ENCODE assay signal across 9 cellular contexts in the genomic region with DNA sequence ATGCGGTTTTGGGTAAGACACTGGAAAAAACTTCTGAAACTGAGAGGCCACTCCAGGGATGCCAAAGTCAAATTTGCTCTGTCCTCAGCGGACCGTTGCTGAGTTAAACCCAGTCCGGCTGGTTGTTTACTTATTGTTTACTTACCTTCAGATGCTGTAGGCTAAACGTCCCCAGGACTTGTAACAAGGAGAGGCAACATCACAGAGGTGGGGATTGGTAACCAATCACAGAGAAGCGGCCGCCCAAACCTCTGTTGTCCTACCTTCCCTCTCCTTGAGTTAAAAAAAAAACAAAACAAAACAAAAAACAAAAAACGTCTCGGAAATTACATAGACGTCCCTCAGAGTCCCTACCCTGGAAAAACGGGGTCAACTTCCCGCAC. TPM values are rescaled to one million over a fixed set of nuclear protein-coding genes. Genes with fewer than 3 reads are reported as not detected.
DNase-seq lines count a peak whose midpoint lies in the region; TF ChIP-seq lines count a peak whose summit lies in the region.
"Had no signal": no experiment of that assay in that cellular context is flagged by ENCODE, and none has a peak within 500 bp of the region (broad histone marks: within the 10 kb centered on the region; RNA-seq: fewer than 3 reads in every experiment).

No MANE protein-coding gene starts in this region.

- peak overlapping the region; percentile 56 for H3K4me3 Mint-ChIP-seq in HFFc6

- peaks cover 5% of the 10 kb centered on the region; the same call in 1 of the 2 replicates for H3K4me1 Mint-ChIP-seq in HFFc6 (ENCODE audit: low read depth)

- no peaks in the 10 kb centered on the region for H3K36me3 Mint-ChIP-seq in HFFc6 (ENCODE audit: low read depth)

- H3K4me1 ChIP-seq in subcutaneous abdominal adipose tissue (ENCODE audit: control insufficient read depth in 5 of 5, insufficient read depth in 5 of 5, low read length in 5 of 5): peaks cover 0 to 26% (median 10%) of the 10 kb centered on the region in 5 donors

- no peak overlapping the region for H3K27ac Mint-ChIP-seq in HFFc6

- no peaks in the 10 kb centered on the region for H3K9me3 Mint-ChIP-seq in HFFc6

- H3K27me3 ChIP-seq in subcutaneous abdominal adipose tissue (ENCODE audit: control insufficient read depth in 5 of 5, insufficient read depth in 4 of 5, low read length in 5 of 5): peaks cover 23 to 55% (median 26%) of the 10 kb centered on the region in 5 donors

- H3K9ac ChIP-seq in subcutaneous abdominal adipose tissue (ENCODE audit: low read length in 5 of 5): no peak overlapping the region

- in situ Hi-C loops in ACHN (cut with HindIII; ENCODE audit: low pct_ligation_motif_present, low pct_unique_long_range_greater_than_20kb, low sequenced_read_pairs): no loop called here

- no peak overlapping the region for H3K27ac ChIP-seq in subcutaneous abdominal adipose tissue (ENCODE audit: low read depth, low read length)

- H3K36me3 ChIP-seq in subcutaneous abdominal adipose tissue (ENCODE audit: control insufficient read depth in 5 of 5, insufficient read depth in 5 of 5, low read length in 5 of 5): peaks cover 0 to 54% (median 44%) of the 10 kb centered on the region in 5 donors

- H3K4me3 ChIP-seq in subcutaneous abdominal adipose tissue (ENCODE audit: low read depth in 1 of 5, low read length in 5 of 5): peak overlapping the region in 3 of 5 donors; percentile 23 to 44 (median 39)

- DNase-seq in HFFc6 (no peak), astrocyte of the hippocampus (ENCODE audit: low read depth, low spot score) (peak; percentile 30), iPS-NIHi11 (ENCODE audit: low spot score) (peak; percentile 46), NCI-H1930 (lab: John Stamatoyannopoulos, UW) (no peak), ACHN (no peak), NCI-H345 (lab: John Stamatoyannopoulos, UW) (no peak)
- DNase-seq in activated CD4-positive, alpha-beta T cell treated with anti-CD3 and anti-CD28 coated beads for 1 hour: no peak
- DNase-seq: stimulated activated CD4-positive, alpha-beta T cell treated with anti-CD3 and anti-CD28 coated beads, Interleukin-2, amount 100 ng/mL, for 48 hours had no signal

- TF ChIP-seq CTCF in HFFc6 (IDR thresholded peaks at IDR 0.05): no peak

- peaks cover 48% of the 10 kb centered on the region for H3K27me3 Mint-ChIP-seq in HFFc6 (ENCODE audit: insufficient read depth)

- H3K9me3 ChIP-seq in subcutaneous abdominal adipose tissue (ENCODE audit: control insufficient read depth in 5 of 5, low read length in 5 of 5): no peaks in the 10 kb centered on the region

RNA-seq across cellular contexts. Expression of a gene that starts 0.4 kb away (rescaled TPM):
- under 1 TPM in 3 of 6 experiments, not detected in 3; 0.15 to 0.51 (median 0.25) TPM for total RNA-seq in HFFc6 (2021; fragmentation: NEBNext Ultra II Directional; extraction: Animal tissue kit (Norgen Biotek cat#: 25700))

Comparison
In these comparisons a context has a peak if more than half of its experiments do, and no peak if none do; other contexts are left out.
1. DNase-seq: peak in astrocyte of the hippocampus (single experiment) and iPS-NIHi11 (single experiment); none in HFFc6 (single experiment), NCI-H1930 (0 of 2), ACHN (single experiment), activated CD4-positive, alpha-beta T cell treated with anti-CD3 and anti-CD28 coated beads for 1 hour (single experiment) and NCI-H345 (single experiment).